ENCODE assay signal across 21 cellular contexts in genomic region chr5:114319236-114319635, GRCh38. TPM values are rescaled to one million over a fixed set of nuclear protein-coding genes. Genes with fewer than 3 reads are reported as not detected.
"Had no signal": no experiment of that assay in that cellular context is flagged by ENCODE, and none has a peak within 500 bp of the region (broad histone marks: within the 10 kb centered on the region; RNA-seq: fewer than 3 reads in every experiment).

No MANE protein-coding gene starts in this region.

- H3K9me3 ChIP-seq: esophagus squamous epithelium, ovary, testis, transverse colon had no signal

- H3K36me3 ChIP-seq: esophagus squamous epithelium, neural progenitor cell, ovary, transverse colon had no signal

- DNase-seq: cortex of kidney; effector memory CD8-positive, alpha-beta T cell; esophagus squamous epithelium; kidney; left cardiac atrium; left ventricle myocardium superior; mammary epithelial cell; midbrain; nucleus accumbens; ovary; stimulated activated CD4-positive, alpha-beta T cell treated with anti-CD3 and anti-CD28 coated beads, Interleukin-2, amount 100 ng/mL, for 24 hours; stimulated activated CD4-positive, alpha-beta T cell treated with anti-CD3 and anti-CD28 coated beads, Interleukin-4, amount 100 ng/mL, for 4 hours; stimulated activated naive B cell treated with anti-CD40 and anti-IgM and Interleukin-4, amounts not matched to agents 10 μg/mL and 1 μg/mL and 100 μg/mL, for 72 hours; stimulated activated naive CD8-positive, alpha-beta T cell treated with anti-CD3 and anti-CD28 coated beads, Interleukin-15, amount 100 ng/mL, for 72 hours; testis; transverse colon had no signal

- H3K9ac ChIP-seq: neural progenitor cell had no signal

- H3K4me1 ChIP-seq: esophagus squamous epithelium, testis, transverse colon had no signal

- H3K4me2 ChIP-seq: hepatocyte, neural progenitor cell had no signal

- H3K27ac ChIP-seq: esophagus squamous epithelium, hepatocyte, neural progenitor cell, ovary, testis, transverse colon had no signal

- H3K27me3 ChIP-seq: esophagus squamous epithelium, hepatocyte, neural progenitor cell, ovary, testis, transverse colon had no signal

- H3K4me3 ChIP-seq: esophagus squamous epithelium, hepatocyte, neural progenitor cell, ovary, testis, transverse colon had no signal

- ATAC-seq: effector memory CD8-positive, alpha-beta T cell; left cardiac atrium; left ventricle myocardium superior; natural killer cell treated with Interleukin-12 subunit alpha and Interleukin-12 subunit beta and Interleukin-15 and Interleukin-18, amount 100 ng/mL, for 72 hours; sciatic nerve; stimulated activated naive B cell treated with anti-CD40 and anti-IgM and Interleukin-4, amounts not matched to agents 10 μg/mL and 1 μg/mL and 100 μg/mL, for 72 hours; stimulated activated naive CD8-positive, alpha-beta T cell treated with anti-CD3 and anti-CD28 coated beads, Interleukin-15, amount 100 ng/mL, for 72 hours had no signal

- H2AFZ ChIP-seq: hepatocyte, neural progenitor cell had no signal

RNA-seq across cellular contexts. Expression of gene KCNN2, which starts 42.6 kb away (rescaled TPM):
- total RNA-seq: epithelial cell of proximal tubule; mammary epithelial cell; natural killer cell treated with Interleukin-12 subunit alpha and Interleukin-12 subunit beta and Interleukin-15 and Interleukin-18, amount 100 ng/mL, for 72 hours had no signal
- polyA plus RNA-seq: mammary epithelial cell had no signal
